Comparison of ENCODE assay signal across 28 cellular contexts in the genomic region with DNA sequence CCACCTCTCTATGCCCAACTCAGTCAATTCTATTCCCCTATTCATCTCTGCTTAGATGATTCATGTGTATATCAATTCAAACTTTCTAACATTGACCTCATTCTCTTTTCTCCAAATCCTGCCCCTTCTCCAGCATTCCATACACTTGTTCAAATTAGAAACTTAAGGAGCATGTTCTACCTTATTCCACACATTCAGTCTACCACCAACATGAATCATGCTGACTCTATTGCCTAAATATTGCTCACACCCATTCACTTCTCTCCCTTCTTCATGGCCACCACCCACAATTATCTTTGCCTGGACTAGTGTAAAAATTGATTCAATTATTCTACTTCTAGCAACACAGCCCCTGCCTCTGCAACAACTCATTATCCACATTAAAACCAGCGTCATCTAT.
"Had no signal": no experiment of that assay in that cellular context is flagged by ENCODE, and none has a peak within 500 bp of the region (broad histone marks: within the 10 kb centered on the region; RNA-seq: fewer than 3 reads in every experiment).

No MANE protein-coding gene starts in this region.

- H3K4me3 ChIP-seq: coronary artery, dorsolateral prefrontal cortex, esophagus squamous epithelium, gastroesophageal sphincter, heart left ventricle, hepatocyte, left lung, lower lobe of right lung had no signal

- H3K9me3 ChIP-seq: esophagus squamous epithelium, gastroesophageal sphincter, left lung, lower lobe of right lung had no signal

- H3K4me3 Mint-ChIP-seq: immature natural killer cell; memory B cell; naive thymus-derived CD4-positive, alpha-beta T cell had no signal

- H3K27ac Mint-ChIP-seq: immature natural killer cell; memory B cell; naive thymus-derived CD4-positive, alpha-beta T cell had no signal

- H3K4me2 ChIP-seq: hepatocyte had no signal

- H3K4me1 ChIP-seq: esophagus squamous epithelium, gastroesophageal sphincter, heart left ventricle, left lung, lower lobe of right lung had no signal

- H3K4me1 Mint-ChIP-seq: immature natural killer cell; naive thymus-derived CD4-positive, alpha-beta T cell had no signal

- H3K36me3 Mint-ChIP-seq: immature natural killer cell; memory B cell; naive thymus-derived CD4-positive, alpha-beta T cell had no signal

- FAIRE-seq: colon, endothelial cell of umbilical vein, frontal cortex, islet of Langerhans, kidney had no signal

- H3K79me2 ChIP-seq: hepatocyte had no signal

- ATAC-seq: esophagus mucosa; gastroesophageal sphincter; heart left ventricle; left lung; left ventricle myocardium superior; lower lobe of right lung; naive thymus-derived CD4-positive, alpha-beta T cell had no signal

- H3K27me3 ChIP-seq: dorsolateral prefrontal cortex, esophagus squamous epithelium, gastroesophageal sphincter, heart left ventricle, hepatocyte, left lung had no signal

- H3K36me3 ChIP-seq: esophagus squamous epithelium, gastroesophageal sphincter, heart left ventricle, left lung, lower lobe of right lung had no signal

- H3K27ac ChIP-seq: coronary artery, dorsolateral prefrontal cortex, epithelial cell of prostate, esophagus squamous epithelium, gastroesophageal sphincter, heart left ventricle, hepatocyte, left lung, lower lobe of right lung had no signal

- DNase-seq: dermis blood vessel endothelial cell; dorsolateral prefrontal cortex; effector CD4-positive, alpha-beta T cell; effector memory CD4-positive, alpha-beta T cell; erythroblast; esophagus squamous epithelium; foreskin fibroblast; heart left ventricle; hypothalamus; immature natural killer cell; kidney; kidney glomerular epithelial cell; left lung; left ventricle myocardium superior; lower lobe of right lung; mesendoderm; midbrain; naive thymus-derived CD4-positive, alpha-beta T cell had no signal

- H2AFZ ChIP-seq: hepatocyte had no signal
